ENCODE assay signal across 9 cellular contexts in genomic region chr13:98173431-98173921, GRCh38. TPM values are rescaled to one million over a fixed set of nuclear protein-coding genes. Genes with fewer than 3 reads are reported as not detected.
A peak's percentile ranks its signal among the peaks of the same experiment; 100 is the strongest.
DNase-seq lines count a peak whose midpoint lies in the region; ATAC-seq and TF ChIP-seq lines count a peak whose summit lies in the region.
"Had no signal": no experiment of that assay in that cellular context is flagged by ENCODE, and none has a peak within 500 bp of the region (broad histone marks: within the 10 kb centered on the region; RNA-seq: fewer than 3 reads in every experiment).

No MANE protein-coding gene starts in this region.

- peaks cover 7% of the 10 kb centered on the region for H3F3A ChIP-seq in SK-N-SH (replicated peaks; ENCODE audit: insufficient read depth)

- H3K4me1 Mint-ChIP-seq in osteocyte (ENCODE audit: unreplicated experiment), result peaks cover 76% of the 10 kb centered on the region
- H3K4me1 Mint-ChIP-seq in naive thymus-derived CD4-positive, alpha-beta T cell, result no peaks in the 10 kb centered on the region
- H3K4me1 Mint-ChIP-seq: naive B cell had no signal

- H3K4me3 ChIP-seq in BJ (ENCODE audit: low read depth, low read length) (no peak overlapping the region), SK-N-SH (ENCODE audit: low read depth in 2 of 2, low read length in 1 of 2) (no peak overlapping the region), fibroblast of villous mesenchyme (ENCODE audit: low read depth, low read length) (no peak overlapping the region)
- no peak overlapping the region for H3K4me3 ChIP-seq in naive thymus-derived CD4-positive, alpha-beta T cell (ENCODE audit: low read length)

- 69% methylated on average over 5 of the region's 5 CpGs for WGBS in SK-N-SH (ENCODE audit: low lambda C conversion rate)

- peak overlapping the region; percentile 94 for H3K27ac Mint-ChIP-seq in osteocyte (ENCODE audit: unreplicated experiment)
- H3K27ac Mint-ChIP-seq in naive thymus-derived CD4-positive, alpha-beta T cell, result no peak overlapping the region
- H3K27ac Mint-ChIP-seq: naive B cell had no signal

- no peaks in the 10 kb centered on the region; the same call in 1 of the 2 replicates for H4K20me1 ChIP-seq in SK-N-SH (ENCODE audit: insufficient read depth)

- H3K27me3 ChIP-seq in BJ (ENCODE audit: control insufficient read depth, insufficient read depth, low read length) (no peaks in the 10 kb centered on the region), SK-N-SH (ENCODE audit: insufficient read depth) (no peaks in the 10 kb centered on the region)
- H3K27me3 ChIP-seq in naive thymus-derived CD4-positive, alpha-beta T cell (ENCODE audit: control insufficient read depth in 2 of 2, insufficient read depth in 2 of 2, low read length in 2 of 2), result no peaks in the 10 kb centered on the region

- intact Hi-C loops in naive thymus-derived CD4-positive, alpha-beta T cell (cut with micrococcal nuclease), result no loop called here

- ATAC-seq in naive thymus-derived CD4-positive, alpha-beta T cell, result no peak
- ATAC-seq in GM19035 (IDR thresholded peaks at IDR 0.05; ENCODE audit: unreplicated experiment), result no peak

- H3K27me3 Mint-ChIP-seq in osteocyte (ENCODE audit: unreplicated experiment), result no peaks in the 10 kb centered on the region
- H3K27me3 Mint-ChIP-seq in naive thymus-derived CD4-positive, alpha-beta T cell, result peaks cover 3 to 40% (median 26%) of the 10 kb centered on the region in 5 donors

- no peaks in the 10 kb centered on the region for H3K9me3 Mint-ChIP-seq in osteocyte (ENCODE audit: unreplicated experiment)
- peaks cover 0 to 2% (median 0%) of the 10 kb centered on the region in 11 donors for H3K9me3 Mint-ChIP-seq in naive thymus-derived CD4-positive, alpha-beta T cell

- H3K4me1 ChIP-seq in SK-N-SH (ENCODE audit: control insufficient read depth in 1 of 2, insufficient read depth in 2 of 2, low read depth in 1 of 2, low read length in 1 of 2), result peaks cover 33 to 38% of the 10 kb centered on the region in 2 experiments
- H3K4me1 ChIP-seq in naive thymus-derived CD4-positive, alpha-beta T cell (ENCODE audit: control insufficient read depth in 2 of 2, insufficient read depth in 2 of 2, low read length in 2 of 2), result no peaks in the 10 kb centered on the region

- TF ChIP-seq EP300 in SK-N-SH (IDR thresholded peaks at IDR 0.05; ENCODE audit: borderline replicate concordance in 1 of 2, low read depth in 1 of 2, low read length in 1 of 2), result no peak

- H3K36me3 ChIP-seq in BJ (ENCODE audit: control insufficient read depth, insufficient read depth, low read length), result peaks cover 5% of the 10 kb centered on the region
- no peaks in the 10 kb centered on the region for H3K36me3 ChIP-seq in SK-N-SH (replicated peaks in 1 of 2; ENCODE audit: control insufficient read depth in 1 of 2, insufficient read depth in 2 of 2, low read length in 1 of 2)
- no peaks in the 10 kb centered on the region for H3K36me3 ChIP-seq in naive thymus-derived CD4-positive, alpha-beta T cell (ENCODE audit: control insufficient read depth in 2 of 3, insufficient read depth in 3 of 3, low read length in 3 of 3)

- POLR2A ChIA-PET in BJ (lab: Charles Lee) (interaction anchor here (0.6 kb wide), 1 partner anchor 9 kb away, joined by 3 read pairs; no protein-coding TSS in a partner anchor), SK-N-SH (lab: Yijun Ruan, JAX) (no interaction called here)
- POLR2A ChIA-PET in naive thymus-derived CD4-positive, alpha-beta T cell (lab: Charles Lee), result no interaction called here

- H3K9ac ChIP-seq in SK-N-SH, result no peak overlapping the region

- peak overlapping the region; percentile 78 for H3K4me2 ChIP-seq in SK-N-SH

- H2AFZ ChIP-seq in SK-N-SH (ENCODE audit: low read depth), result no peak overlapping the region

- DNase-seq in BJ (ENCODE audit: low read depth) (peak; percentile 96), SK-N-SH (no peak), fibroblast of villous mesenchyme (ENCODE audit: low read depth) (peak; percentile 99), osteocyte (ENCODE audit: extremely low spot score, unreplicated experiment) (no peak), NCI-H146 (lab: John Stamatoyannopoulos, UW) (no peak), NCI-H1092 (lab: John Stamatoyannopoulos, UW) (no peak)
- no peak for DNase-seq in naive thymus-derived CD4-positive, alpha-beta T cell
- DNase-seq: naive B cell had no signal

- H3K9me2 ChIP-seq in SK-N-SH, result no peaks in the 10 kb centered on the region

- H3K36me3 Mint-ChIP-seq in osteocyte (ENCODE audit: unreplicated experiment), result peaks cover 10% of the 10 kb centered on the region
- no peaks in the 10 kb centered on the region for H3K36me3 Mint-ChIP-seq in naive thymus-derived CD4-positive, alpha-beta T cell
- H3K36me3 Mint-ChIP-seq: naive B cell had no signal

- TF ChIP-seq CTCF in BJ (IDR thresholded peaks at IDR 0.05; ENCODE audit: insufficient read depth, low read depth, low read length) (no peak), SK-N-SH (IDR thresholded peaks at IDR 0.05) (no peak), fibroblast of villous mesenchyme (IDR thresholded peaks at IDR 0.05; ENCODE audit: insufficient read depth, low read depth, low read length) (peak; percentile 7), osteocyte (IDR thresholded peaks at IDR 0.05) (no peak)

- peak overlapping the region; percentile 4 for H3K4me3 Mint-ChIP-seq in osteocyte (ENCODE audit: unreplicated experiment)
- no peak overlapping the region for H3K4me3 Mint-ChIP-seq in naive thymus-derived CD4-positive, alpha-beta T cell
- H3K4me3 Mint-ChIP-seq: naive B cell had no signal

- H3K9me3 ChIP-seq in SK-N-SH, result no peaks in the 10 kb centered on the region
- H3K9me3 ChIP-seq in naive thymus-derived CD4-positive, alpha-beta T cell (ENCODE audit: control insufficient read depth in 2 of 3, low read length in 3 of 3), result no peaks in the 10 kb centered on the region

- CTCF ChIA-PET in BJ (lab: Yijun Ruan, JAX) (interaction anchor here (0.6 to 1.4 kb wide), 5 partner anchors 19 to 1918 kb away, joined by 3 to 5 read pairs (median 3); no protein-coding TSS in a partner anchor), SK-N-SH (lab: Yijun Ruan, JAX) (interaction anchor here (0.7 to 2.0 kb wide), 5 partner anchors 19 to 500 kb away, joined by 3 to 6 read pairs (median 3); no protein-coding TSS in a partner anchor)
- CTCF ChIA-PET in naive thymus-derived CD4-positive, alpha-beta T cell (lab: Charles Lee), result no interaction called here

- H3K27ac ChIP-seq in SK-N-SH (ENCODE audit: low read depth in 2 of 2, low read length in 1 of 2), result peak overlapping the region; percentile 58 to 80; a peak in 3 of 4 replicates
- no peak overlapping the region for H3K27ac ChIP-seq in naive thymus-derived CD4-positive, alpha-beta T cell (ENCODE audit: low read depth, low read length)

- TF ChIP-seq RAD21 in SK-N-SH (IDR thresholded peaks at IDR 0.05; ENCODE audit: low read length), result no peak

- peaks cover 69% of the 10 kb centered on the region for H3K79me2 ChIP-seq in SK-N-SH (ENCODE audit: insufficient read depth)

TF ChIP-seq in SK-N-SH, 30 proteins besides CTCF, POLR2A, EP300 and RAD21:
- TF ChIP-seq USF1 (IDR thresholded peaks at IDR 0.05; ENCODE audit: borderline replicate concordance, low read depth), result no peak
- no peak for TF ChIP-seq EZH2phosphoT487 (IDR thresholded peaks at IDR 0.05; ENCODE audit: borderline replicate concordance, low read depth)
- TF ChIP-seq FOXJ3 (CRISPR knock-in tag; IDR thresholded peaks at IDR 0.05), result no peak
- TF ChIP-seq TCF12 (IDR thresholded peaks at IDR 0.05), result peak; percentile 8; the same call in 1 of the 2 replicates
- TF ChIP-seq TEAD4 (IDR thresholded peaks at IDR 0.05; ENCODE audit: borderline replicate concordance, insufficient read depth), result 0 out of 2 replicates have a peak, but pooled peaks have one; percentile 15

RNA-seq across cellular contexts. Expression of gene RNF113B, which starts 3.6 kb away (rescaled TPM):
- polyA plus RNA-seq in BJ (2011; rRNA removed) (not detected in 2 replicates), SK-N-SH (2012; rRNA removed) (not detected in 2 replicates)
- polyA minus RNA-seq in BJ (2011; rRNA and poly(A)+ RNA removed), result not detected in 2 replicates
- not detected in 2 replicates for polyA plus RNA-seq in SK-N-SH (2012; cell fraction: cytosol; rRNA removed)
- not detected in 2 replicates for polyA plus RNA-seq in SK-N-SH (2012; cell fraction: nucleus; rRNA removed)
- total RNA-seq in fibroblast of villous mesenchyme (not detected in 2 replicates), osteocyte (not detected in 2 replicates)
- total RNA-seq in naive thymus-derived CD4-positive, alpha-beta T cell, result not detected
- not detected for polyA plus RNA-seq in naive thymus-derived CD4-positive, alpha-beta T cell

RNA-seq across cellular contexts. Expression of gene FARP1, which starts 30.6 kb away (rescaled TPM):
- polyA plus RNA-seq in BJ (2011; rRNA removed), result 64.0 and 76.9 TPM in 2 replicates
- 100 and 120 TPM in 2 replicates for polyA minus RNA-seq in BJ (2011; rRNA and poly(A)+ RNA removed)
- 10.6 and 12.0 TPM in 2 replicates for polyA plus RNA-seq in SK-N-SH (2012; rRNA removed)
- polyA plus RNA-seq in SK-N-SH (2012; cell fraction: cytosol; rRNA removed), result 12.2 and 17.4 TPM in 2 replicates
- 34.9 and 43.7 TPM in 2 replicates for polyA plus RNA-seq in SK-N-SH (2012; cell fraction: nucleus; rRNA removed)
- 110 and 125 TPM in 2 replicates for total RNA-seq in fibroblast of villous mesenchyme
- 347 and 357 TPM in 2 replicates for total RNA-seq in osteocyte
- total RNA-seq in naive thymus-derived CD4-positive, alpha-beta T cell, result 1 to 10 TPM in 1 of 5 experiments, under 1 TPM in 4; 0.19 to 1.1 (median 0.61) TPM
- under 1 TPM; 0.36 to 0.60 TPM for polyA plus RNA-seq in naive thymus-derived CD4-positive, alpha-beta T cell

Comparison
In these comparisons a context has a peak if more than half of its experiments do, and no peak if none do; other contexts are left out.
1. DNase-seq: peak in BJ (single experiment) and fibroblast of villous mesenchyme (single experiment); none in SK-N-SH (single experiment), osteocyte (single experiment), NCI-H146 (single experiment), naive thymus-derived CD4-positive, alpha-beta T cell (0 of 9) and NCI-H1092 (single experiment).
2. RNA of gene FARP1, which starts 30.6 kb away (total RNA-seq): 347 to 357 TPM in osteocyte and 110 to 125 TPM in fibroblast of villous mesenchyme; 0.19 to 1.1 TPM in naive thymus-derived CD4-positive, alpha-beta T cell; every median in the first group is over 10 times any median in the second.